13 cellular contexts compared by ENCODE assay signal in the genomic region with DNA sequence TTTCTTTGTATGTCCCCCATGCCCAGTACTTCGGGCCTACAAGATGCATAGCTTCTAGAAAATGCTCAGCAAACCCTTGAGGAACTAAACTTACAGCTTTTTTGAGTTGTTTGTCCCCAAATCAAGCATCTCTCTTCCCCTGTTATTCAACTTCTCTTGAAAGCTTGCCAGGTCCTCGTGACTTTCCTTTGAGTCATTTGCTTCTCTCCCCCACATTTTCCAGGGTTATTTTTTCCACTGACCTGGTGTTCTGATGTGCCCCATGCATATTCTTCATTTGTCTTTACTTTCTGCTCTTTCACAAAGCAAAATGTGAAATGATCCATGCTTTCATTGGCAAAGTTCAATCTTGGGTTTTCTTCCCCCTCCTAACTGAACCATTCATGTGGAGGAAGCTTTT.
DNase-seq lines count a peak whose midpoint lies in the region; FAIRE-seq and TF ChIP-seq lines count a peak whose summit lies in the region.
"Had no signal": no experiment of that assay in that cellular context is flagged by ENCODE, and none has a peak within 500 bp of the region (broad histone marks: within the 10 kb centered on the region; RNA-seq: fewer than 3 reads in every experiment).

No MANE protein-coding gene starts in this region.

- no peaks in the 10 kb centered on the region for H3K9me2 ChIP-seq in MM.1S (replicated peaks; ENCODE audit: insufficient read depth, low read length)

- no peak overlapping the region for H2AFZ ChIP-seq in MM.1S (ENCODE audit: low read length)

- no peaks in the 10 kb centered on the region for H4K20me1 ChIP-seq in MM.1S (ENCODE audit: insufficient read depth, low read length)

- in situ Hi-C loops in G401 (cut with HindIII; ENCODE audit: low sequenced_read_pairs) = no loop called here

- peak; percentile 3 for DNase-seq in G401 (ENCODE audit: low spot score)
- DNase-seq in RCC 7860 (ENCODE audit: low spot score) = peak; percentile 5
- DNase-seq in epithelial cell of esophagus (ENCODE audit: low read depth) = peak; percentile 55
- DNase-seq in putamen (ENCODE audit: low spot score) = peak; percentile 11
- DNase-seq in MM.1S = no peak
- no peak for DNase-seq in inferior parietal cortex (ENCODE audit: extremely low spot score)
- DNase-seq in GOT3 (lab: John Stamatoyannopoulos, UW) = no peak
- DNase-seq in NCI-H82 treated with DMSO at 0.1 percent for 48 hours (lab: John Stamatoyannopoulos, UW; ENCODE audit: unreplicated experiment) = no peak
- DNase-seq: activated CD4-positive, alpha-beta T cell treated with anti-CD3 and anti-CD28 coated beads, Interleukin-2, amount 10 ng/mL, durations not matched to agents 24 days and 14 days; NCI-H2081 treated with DMSO at 0.1 percent for 48 hours; posterior cingulate gyrus had no signal

- H3K4me3 ChIP-seq in epithelial cell of esophagus (ENCODE audit: low read length) (no peak overlapping the region), MM.1S (ENCODE audit: low read length) (no peak overlapping the region)

- no peaks in the 10 kb centered on the region for H3K9me3 ChIP-seq in MM.1S (replicated peaks; ENCODE audit: insufficient read depth, low read length)

- H3K79me2 ChIP-seq in MM.1S (ENCODE audit: low read length) = no peaks in the 10 kb centered on the region

- H3K27me3 ChIP-seq in MM.1S (replicated peaks; ENCODE audit: insufficient read depth, low read length) = no peaks in the 10 kb centered on the region

- H3K27ac ChIP-seq in MM.1S (ENCODE audit: low read length) = no peak overlapping the region
- H3K27ac ChIP-seq: C4-2B had no signal

- H3F3A ChIP-seq in MM.1S (ENCODE audit: insufficient read depth, low read length) = no peaks in the 10 kb centered on the region

- no peaks in the 10 kb centered on the region for H3K36me3 ChIP-seq in MM.1S (replicated peaks; ENCODE audit: insufficient read depth, low read length)

- no peak for FAIRE-seq in RCC 7860 (lab: Jason Lieb, UNC)
- FAIRE-seq: GM12891 had no signal

- no peak overlapping the region for H3K9ac ChIP-seq in MM.1S (ENCODE audit: low read length)

- H3K4me1 ChIP-seq in MM.1S (ENCODE audit: low read length) = no peaks in the 10 kb centered on the region

- H3K4me2 ChIP-seq in MM.1S (ENCODE audit: low read depth, low read length) = no peak overlapping the region

- no peak for TF ChIP-seq CTCF in epithelial cell of esophagus (IDR thresholded peaks at IDR 0.05; ENCODE audit: insufficient read depth, low read depth, low read length, missing control alignments)
- TF ChIP-seq CTCF in MM.1S (IDR thresholded peaks at IDR 0.05; ENCODE audit: low read length) = no peak

Comparison
In these comparisons a context has a peak if more than half of its experiments do, and no peak if none do; other contexts are left out.
1. DNase-seq: peak in G401 (single experiment), RCC 7860 (single experiment), epithelial cell of esophagus (single experiment) and putamen (single experiment); none in MM.1S (single experiment), inferior parietal cortex (single experiment), GOT3 (single experiment) and NCI-H82 treated with DMSO at 0.1 percent for 48 hours (single experiment).